31 cellular contexts compared by ENCODE assay signal in genomic region chr14:82341386-82341785, GRCh38.
"Had no signal": no experiment of that assay in that cellular context is flagged by ENCODE, and none has a peak within 500 bp of the region (broad histone marks: within the 10 kb centered on the region; RNA-seq: fewer than 3 reads in every experiment).

No MANE protein-coding gene starts in this region.

- H3K27me3 ChIP-seq: neural progenitor cell, ovary, spleen, suprapubic skin, testis, tibial artery, transverse colon, upper lobe of right lung, uterus had no signal

- DNase-seq: naive thymus-derived CD4-positive, alpha-beta T cell; natural killer cell; ovary; posterior cingulate gyrus; psoas muscle; right cardiac atrium; spleen; stimulated activated CD4-positive, alpha-beta T cell treated with anti-CD3 and anti-CD28 coated beads, Interleukin-12 subunit alpha, Interleukin-12 subunit beta, amount 100 ng/mL, for 4 hours; stimulated activated CD4-positive, alpha-beta T cell treated with anti-CD3 and anti-CD28 coated beads, Interleukin-1b, Interleukin-23, amount 100 ng/mL, for 48 hours; stimulated activated CD4-positive, alpha-beta T cell treated with anti-CD3 and anti-CD28 coated beads, Interleukin-4, amount 100 ng/mL, for 1 hour; stimulated activated CD4-positive, alpha-beta T cell treated with anti-CD3 and anti-CD28 coated beads, Interleukin-4, amount 100 ng/mL, for 4 hours; stimulated activated CD8-positive, alpha-beta memory T cell treated with anti-CD3 and anti-CD28 coated beads, Interleukin-4, amount 100 ng/mL, for 48 hours; stimulated activated naive CD4-positive, alpha-beta T cell; stimulated activated naive CD8-positive, alpha-beta T cell treated with anti-CD3 and anti-CD28 coated beads, Interleukin-15, amount 100 ng/mL, for 72 hours; stimulated activated naive CD8-positive, alpha-beta T cell treated with anti-CD3 and anti-CD28 coated beads, Interleukin-15, Interleukin-2, amounts not matched to agents 100 U/mL and 50 U/mL, for 24 hours; substantia nigra; testis; tibial artery; transverse colon; upper lobe of right lung; uterus had no signal

- ATAC-seq: naive thymus-derived CD4-positive, alpha-beta T cell; natural killer cell; psoas muscle; right cardiac atrium; sciatic nerve; stimulated activated memory B cell treated with anti-CD40 and anti-IgM and Interleukin-4, amounts not matched to agents 10 μg/mL and 1 μg/mL and 100 μg/mL, for 72 hours; stimulated activated naive CD8-positive, alpha-beta T cell treated with anti-CD3 and anti-CD28 coated beads, Interleukin-15, amount 100 ng/mL, for 72 hours; stimulated activated naive CD8-positive, alpha-beta T cell treated with anti-CD3 and anti-CD28 coated beads, Interleukin-15, Interleukin-2, amounts not matched to agents 100 U/mL and 50 U/mL, for 24 hours; upper lobe of right lung had no signal

- H3K36me3 ChIP-seq: neural progenitor cell, ovary, spleen, suprapubic skin, tibial artery, transverse colon, upper lobe of right lung, uterus had no signal

- H3K9me3 ChIP-seq: ovary, psoas muscle, suprapubic skin, testis, tibial artery, transverse colon, upper lobe of right lung, uterus had no signal

- H3K4me3 Mint-ChIP-seq: naive thymus-derived CD4-positive, alpha-beta T cell; natural killer cell; nephron; neural progenitor cell; stimulated activated memory B cell treated with anti-CD40 and anti-IgM and Interleukin-4, amounts not matched to agents 10 μg/mL and 1 μg/mL and 100 μg/mL, for 72 hours; stimulated activated naive CD8-positive, alpha-beta T cell treated with anti-CD3 and anti-CD28 coated beads, Interleukin-15, amount 100 ng/mL, for 72 hours; type B pancreatic cell had no signal

- H3K4me3 ChIP-seq: neural progenitor cell, ovary, psoas muscle, skin epidermis, smooth muscle cell, spleen, suprapubic skin, testis, tibial artery, transverse colon, upper lobe of right lung, uterus had no signal

- H3K4me1 ChIP-seq: neural progenitor cell, parathyroid adenoma, psoas muscle, spleen, suprapubic skin, testis, tibial artery, transverse colon, upper lobe of right lung, uterus had no signal

- H3K4me1 Mint-ChIP-seq: naive thymus-derived CD4-positive, alpha-beta T cell; natural killer cell; neural progenitor cell; stimulated activated memory B cell treated with anti-CD40 and anti-IgM and Interleukin-4, amounts not matched to agents 10 μg/mL and 1 μg/mL and 100 μg/mL, for 72 hours; stimulated activated naive CD8-positive, alpha-beta T cell treated with anti-CD3 and anti-CD28 coated beads, Interleukin-15, amount 100 ng/mL, for 72 hours had no signal

- H3K9me3 Mint-ChIP-seq: nephron, neural progenitor cell, type B pancreatic cell had no signal

- H3K27ac Mint-ChIP-seq: naive thymus-derived CD4-positive, alpha-beta T cell; natural killer cell; neural progenitor cell; progenitor cell of endocrine pancreas; stimulated activated memory B cell treated with anti-CD40 and anti-IgM and Interleukin-4, amounts not matched to agents 10 μg/mL and 1 μg/mL and 100 μg/mL, for 72 hours; stimulated activated naive CD8-positive, alpha-beta T cell treated with anti-CD3 and anti-CD28 coated beads, Interleukin-15, amount 100 ng/mL, for 72 hours; type B pancreatic cell had no signal

- H3K27me3 Mint-ChIP-seq: naive thymus-derived CD4-positive, alpha-beta T cell; progenitor cell of endocrine pancreas; stimulated activated memory B cell treated with anti-CD40 and anti-IgM and Interleukin-4, amounts not matched to agents 10 μg/mL and 1 μg/mL and 100 μg/mL, for 72 hours; stimulated activated naive CD8-positive, alpha-beta T cell treated with anti-CD3 and anti-CD28 coated beads, Interleukin-15, amount 100 ng/mL, for 72 hours; type B pancreatic cell had no signal

- H3K36me3 Mint-ChIP-seq: naive thymus-derived CD4-positive, alpha-beta T cell; natural killer cell; neural progenitor cell; stimulated activated memory B cell treated with anti-CD40 and anti-IgM and Interleukin-4, amounts not matched to agents 10 μg/mL and 1 μg/mL and 100 μg/mL, for 72 hours; type B pancreatic cell had no signal
